1 cellular context compared by ENCODE assay signal in genomic region chr20:48769111-48769879, GRCh38.
TF ChIP-seq lines count a peak whose summit lies in the region.

No MANE protein-coding gene starts in this region.

TF ChIP-seq in K562, 482 proteins besides CTCF, POLR2A, EP300 and RAD21 (continued from another document and continues in another):
- TF ChIP-seq, protein P1, sequence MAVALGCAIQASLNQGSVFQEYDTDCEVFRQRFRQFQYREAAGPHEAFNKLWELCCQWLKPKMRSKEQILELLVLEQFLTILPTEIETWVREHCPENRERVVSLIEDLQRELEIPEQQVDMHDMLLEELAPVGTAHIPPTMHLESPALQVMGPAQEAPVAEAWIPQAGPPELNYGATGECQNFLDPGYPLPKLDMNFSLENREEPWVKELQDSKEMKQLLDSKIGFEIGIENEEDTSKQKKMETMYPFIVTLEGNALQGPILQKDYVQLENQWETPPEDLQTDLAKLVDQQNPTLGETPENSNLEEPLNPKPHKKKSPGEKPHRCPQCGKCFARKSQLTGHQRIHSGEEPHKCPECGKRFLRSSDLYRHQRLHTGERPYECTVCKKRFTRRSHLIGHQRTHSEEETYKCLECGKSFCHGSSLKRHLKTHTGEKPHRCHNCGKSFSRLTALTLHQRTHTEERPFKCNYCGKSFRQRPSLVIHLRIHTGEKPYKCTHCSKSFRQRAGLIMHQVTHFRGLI (CRISPR knock-in tag; IDR thresholded peaks at IDR 0.05): no peak
- TF ChIP-seq NRF1 (conservative IDR thresholded peaks at IDR 0.05 in 1 of 2, IDR thresholded peaks at IDR 0.05 in 1 of 2) (peak; percentile 41 to 53; a peak in 2 of 4 replicates), POLR2B (IDR thresholded peaks at IDR 0.05; ENCODE audit: low read depth, partially characterized antibody) (no peak), MAFG (tag; conservative IDR thresholded peaks at IDR 0.05) (no peak), MBD2 (IDR thresholded peaks at IDR 0.05; ENCODE audit: borderline replicate concordance, low read depth) (no peak), PTTG1 (tag; IDR thresholded peaks at IDR 0.05; ENCODE audit: low read depth) (no peak), NFRKB (IDR thresholded peaks at IDR 0.05; ENCODE audit: low read depth) (no peak), TFAM (CRISPR knock-in tag; conservative IDR thresholded peaks at IDR 0.05) (no peak), TCF3 (CRISPR knock-in tag; IDR thresholded peaks at IDR 0.05) (0 out of 2 replicates have a peak, but pooled peaks have one; percentile 6), MYNN (IDR thresholded peaks at IDR 0.05) (no peak), MYNN (CRISPR knock-in tag; IDR thresholded peaks at IDR 0.05) (no peak), ZNF354B (CRISPR knock-in tag; IDR thresholded peaks at IDR 0.05) (no peak), ZC3H11A (IDR thresholded peaks at IDR 0.05; ENCODE audit: low read depth, low read length) (no peak), ZNF274 (IDR thresholded peaks at IDR 0.05; ENCODE audit: borderline replicate concordance, low read depth, low read length) (no peak), ZNF384 (IDR thresholded peaks at IDR 0.05; ENCODE audit: low read depth, low read length) (no peak), RB1 (IDR thresholded peaks at IDR 0.05; ENCODE audit: low read depth) (no peak), ZNF79 (CRISPR knock-in tag; IDR thresholded peaks at IDR 0.05; ENCODE audit: low read depth) (no peak), NR1H2 (CRISPR knock-in tag; IDR thresholded peaks at IDR 0.05) (no peak), U2AF1 (optimal IDR thresholded peaks at IDR 0.05; ENCODE audit: low read depth, low read length) (no peak), TCFL5 (CRISPR knock-in tag; conservative IDR thresholded peaks at IDR 0.05) (no peak), RUNX1 (IDR thresholded peaks at IDR 0.05; ENCODE audit: low read depth) (no peak), ATF7 (IDR thresholded peaks at IDR 0.05) (peak; percentile 77), KAT2B (IDR thresholded peaks at IDR 0.05; ENCODE audit: low read depth, low read length) (no peak), RNF2 (IDR thresholded peaks at IDR 0.05) (no peak), MAZ (CRISPR knock-in tag; conservative IDR thresholded peaks at IDR 0.05 in 1 of 2, IDR thresholded peaks at IDR 0.05 in 1 of 2) (no peak), E2F3 (CRISPR knock-in tag; IDR thresholded peaks at IDR 0.05) (no peak), NCOA6 (IDR thresholded peaks at IDR 0.05) (no peak), GABPA (tag; conservative IDR thresholded peaks at IDR 0.05; ENCODE audit: low read depth) (no peak), ZFP1 (CRISPR knock-in tag; IDR thresholded peaks at IDR 0.05) (no peak), FOXJ2 (tag; IDR thresholded peaks at IDR 0.05) (no peak), PHF8 (IDR thresholded peaks at IDR 0.05; ENCODE audit: borderline replicate concordance, low read length) (no peak), JUND (IDR thresholded peaks at IDR 0.05; ENCODE audit: borderline replicate concordance, low read depth, low read length) (0 out of 2 replicates have a peak, but pooled peaks have one; percentile 66), JUND (tag; IDR thresholded peaks at IDR 0.05; ENCODE audit: borderline replicate concordance, low read depth, low read length) (peak; percentile 82; the same call in 2 of the 3 replicates), ZNF41 (CRISPR knock-in tag; conservative IDR thresholded peaks at IDR 0.05) (no peak), CBX5 (IDR thresholded peaks at IDR 0.05; ENCODE audit: borderline replicate concordance, low read depth) (no peak), ZNF408 (CRISPR knock-in tag; IDR thresholded peaks at IDR 0.05; ENCODE audit: low read depth) (no peak), MED1 (CRISPR knock-in tag; IDR thresholded peaks at IDR 0.05; ENCODE audit: borderline replicate concordance) (no peak), SMARCE1 (IDR thresholded peaks at IDR 0.05) (no peak), NCOR1 (IDR thresholded peaks at IDR 0.05) (no peak), ZNF280A (IDR thresholded peaks at IDR 0.05; ENCODE audit: low read depth, partially characterized antibody) (no peak), SIN3B (IDR thresholded peaks at IDR 0.05; ENCODE audit: low read depth) (no peak), ZNF23 (CRISPR knock-in tag; IDR thresholded peaks at IDR 0.05) (no peak), KDM4B (IDR thresholded peaks at IDR 0.05; ENCODE audit: borderline replicate concordance in 2 of 2, low read depth in 1 of 2) (no peak), FOXA3 (CRISPR knock-in tag; conservative IDR thresholded peaks at IDR 0.05 in 1 of 2, IDR thresholded peaks at IDR 0.05 in 1 of 2) (no peak), GATAD2B (IDR thresholded peaks at IDR 0.05; ENCODE audit: borderline replicate concordance) (no peak), ZSCAN29 (IDR thresholded peaks at IDR 0.05) (no peak), STAG1 (CRISPR knock-in tag; IDR thresholded peaks at IDR 0.05; ENCODE audit: borderline replicate concordance) (no peak), DIDO1 (tag; IDR thresholded peaks at IDR 0.05; ENCODE audit: low read depth) (no peak), ZNF75A (CRISPR knock-in tag; IDR thresholded peaks at IDR 0.05) (no peak), NCOA2 (IDR thresholded peaks at IDR 0.05; ENCODE audit: partially characterized antibody in 2 of 2) (no peak), SMAD4 (CRISPR knock-in tag; conservative IDR thresholded peaks at IDR 0.05) (no peak), SIRT6 (IDR thresholded peaks at IDR 0.05; ENCODE audit: low read depth, low read length) (no peak)
- TF ChIP-seq, protein P2, sequence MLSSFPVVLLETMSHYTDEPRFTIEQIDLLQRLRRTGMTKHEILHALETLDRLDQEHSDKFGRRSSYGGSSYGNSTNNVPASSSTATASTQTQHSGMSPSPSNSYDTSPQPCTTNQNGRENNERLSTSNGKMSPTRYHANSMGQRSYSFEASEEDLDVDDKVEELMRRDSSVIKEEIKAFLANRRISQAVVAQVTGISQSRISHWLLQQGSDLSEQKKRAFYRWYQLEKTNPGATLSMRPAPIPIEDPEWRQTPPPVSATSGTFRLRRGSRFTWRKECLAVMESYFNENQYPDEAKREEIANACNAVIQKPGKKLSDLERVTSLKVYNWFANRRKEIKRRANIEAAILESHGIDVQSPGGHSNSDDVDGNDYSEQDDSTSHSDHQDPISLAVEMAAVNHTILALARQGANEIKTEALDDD (IDR thresholded peaks at IDR 0.05): no peak
- TF ChIP-seq, protein P3, sequence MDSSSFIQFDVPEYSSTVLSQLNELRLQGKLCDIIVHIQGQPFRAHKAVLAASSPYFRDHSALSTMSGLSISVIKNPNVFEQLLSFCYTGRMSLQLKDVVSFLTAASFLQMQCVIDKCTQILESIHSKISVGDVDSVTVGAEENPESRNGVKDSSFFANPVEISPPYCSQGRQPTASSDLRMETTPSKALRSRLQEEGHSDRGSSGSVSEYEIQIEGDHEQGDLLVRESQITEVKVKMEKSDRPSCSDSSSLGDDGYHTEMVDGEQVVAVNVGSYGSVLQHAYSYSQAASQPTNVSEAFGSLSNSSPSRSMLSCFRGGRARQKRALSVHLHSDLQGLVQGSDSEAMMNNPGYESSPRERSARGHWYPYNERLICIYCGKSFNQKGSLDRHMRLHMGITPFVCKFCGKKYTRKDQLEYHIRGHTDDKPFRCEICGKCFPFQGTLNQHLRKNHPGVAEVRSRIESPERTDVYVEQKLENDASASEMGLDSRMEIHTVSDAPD (CRISPR knock-in tag; IDR thresholded peaks at IDR 0.05): no peak
- TF ChIP-seq, protein P4, sequence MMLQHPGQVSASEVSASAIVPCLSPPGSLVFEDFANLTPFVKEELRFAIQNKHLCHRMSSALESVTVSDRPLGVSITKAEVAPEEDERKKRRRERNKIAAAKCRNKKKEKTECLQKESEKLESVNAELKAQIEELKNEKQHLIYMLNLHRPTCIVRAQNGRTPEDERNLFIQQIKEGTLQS (IDR thresholded peaks at IDR 0.05): peak; percentile 84
- TF ChIP-seq, protein P4 (CRISPR knock-in tag; conservative IDR thresholded peaks at IDR 0.05): no peak
- TF ChIP-seq, protein P5, sequence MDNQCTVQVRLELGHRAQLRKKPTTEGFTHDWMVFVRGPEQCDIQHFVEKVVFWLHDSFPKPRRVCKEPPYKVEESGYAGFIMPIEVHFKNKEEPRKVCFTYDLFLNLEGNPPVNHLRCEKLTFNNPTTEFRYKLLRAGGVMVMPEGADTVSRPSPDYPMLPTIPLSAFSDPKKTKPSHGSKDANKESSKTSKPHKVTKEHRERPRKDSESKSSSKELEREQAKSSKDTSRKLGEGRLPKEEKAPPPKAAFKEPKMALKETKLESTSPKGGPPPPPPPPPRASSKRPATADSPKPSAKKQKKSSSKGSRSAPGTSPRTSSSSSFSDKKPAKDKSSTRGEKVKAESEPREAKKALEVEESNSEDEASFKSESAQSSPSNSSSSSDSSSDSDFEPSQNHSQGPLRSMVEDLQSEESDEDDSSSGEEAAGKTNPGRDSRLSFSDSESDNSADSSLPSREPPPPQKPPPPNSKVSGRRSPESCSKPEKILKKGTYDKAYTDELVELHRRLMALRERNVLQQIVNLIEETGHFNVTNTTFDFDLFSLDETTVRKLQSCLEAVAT (IDR thresholded peaks at IDR 0.05): peak in 1 of 2 experiments; percentile 48; a peak in 1 of 4 replicates
- TF ChIP-seq, protein P6, sequence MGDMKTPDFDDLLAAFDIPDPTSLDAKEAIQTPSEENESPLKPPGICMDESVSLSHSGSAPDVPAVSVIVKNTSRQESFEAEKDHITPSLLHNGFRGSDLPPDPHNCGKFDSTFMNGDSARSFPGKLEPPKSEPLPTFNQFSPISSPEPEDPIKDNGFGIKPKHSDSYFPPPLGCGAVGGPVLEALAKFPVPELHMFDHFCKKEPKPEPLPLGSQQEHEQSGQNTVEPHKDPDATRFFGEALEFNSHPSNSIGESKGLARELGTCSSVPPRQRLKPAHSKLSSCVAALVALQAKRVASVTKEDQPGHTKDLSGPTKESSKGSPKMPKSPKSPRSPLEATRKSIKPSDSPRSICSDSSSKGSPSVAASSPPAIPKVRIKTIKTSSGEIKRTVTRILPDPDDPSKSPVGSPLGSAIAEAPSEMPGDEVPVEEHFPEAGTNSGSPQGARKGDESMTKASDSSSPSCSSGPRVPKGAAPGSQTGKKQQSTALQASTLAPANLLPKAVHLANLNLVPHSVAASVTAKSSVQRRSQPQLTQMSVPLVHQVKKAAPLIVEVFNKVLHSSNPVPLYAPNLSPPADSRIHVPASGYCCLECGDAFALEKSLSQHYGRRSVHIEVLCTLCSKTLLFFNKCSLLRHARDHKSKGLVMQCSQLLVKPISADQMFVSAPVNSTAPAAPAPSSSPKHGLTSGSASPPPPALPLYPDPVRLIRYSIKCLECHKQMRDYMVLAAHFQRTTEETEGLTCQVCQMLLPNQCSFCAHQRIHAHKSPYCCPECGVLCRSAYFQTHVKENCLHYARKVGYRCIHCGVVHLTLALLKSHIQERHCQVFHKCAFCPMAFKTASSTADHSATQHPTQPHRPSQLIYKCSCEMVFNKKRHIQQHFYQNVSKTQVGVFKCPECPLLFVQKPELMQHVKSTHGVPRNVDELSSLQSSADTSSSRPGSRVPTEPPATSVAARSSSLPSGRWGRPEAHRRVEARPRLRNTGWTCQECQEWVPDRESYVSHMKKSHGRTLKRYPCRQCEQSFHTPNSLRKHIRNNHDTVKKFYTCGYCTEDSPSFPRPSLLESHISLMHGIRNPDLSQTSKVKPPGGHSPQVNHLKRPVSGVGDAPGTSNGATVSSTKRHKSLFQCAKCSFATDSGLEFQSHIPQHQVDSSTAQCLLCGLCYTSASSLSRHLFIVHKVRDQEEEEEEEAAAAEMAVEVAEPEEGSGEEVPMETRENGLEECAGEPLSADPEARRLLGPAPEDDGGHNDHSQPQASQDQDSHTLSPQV (IDR thresholded peaks at IDR 0.05): no peak
- TF ChIP-seq, protein P7, sequence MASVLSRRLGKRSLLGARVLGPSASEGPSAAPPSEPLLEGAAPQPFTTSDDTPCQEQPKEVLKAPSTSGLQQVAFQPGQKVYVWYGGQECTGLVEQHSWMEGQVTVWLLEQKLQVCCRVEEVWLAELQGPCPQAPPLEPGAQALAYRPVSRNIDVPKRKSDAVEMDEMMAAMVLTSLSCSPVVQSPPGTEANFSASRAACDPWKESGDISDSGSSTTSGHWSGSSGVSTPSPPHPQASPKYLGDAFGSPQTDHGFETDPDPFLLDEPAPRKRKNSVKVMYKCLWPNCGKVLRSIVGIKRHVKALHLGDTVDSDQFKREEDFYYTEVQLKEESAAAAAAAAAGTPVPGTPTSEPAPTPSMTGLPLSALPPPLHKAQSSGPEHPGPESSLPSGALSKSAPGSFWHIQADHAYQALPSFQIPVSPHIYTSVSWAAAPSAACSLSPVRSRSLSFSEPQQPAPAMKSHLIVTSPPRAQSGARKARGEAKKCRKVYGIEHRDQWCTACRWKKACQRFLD (CRISPR knock-in tag; IDR thresholded peaks at IDR 0.05): no peak
